ENCODE assay signal across 9 cellular contexts in the genomic region with DNA sequence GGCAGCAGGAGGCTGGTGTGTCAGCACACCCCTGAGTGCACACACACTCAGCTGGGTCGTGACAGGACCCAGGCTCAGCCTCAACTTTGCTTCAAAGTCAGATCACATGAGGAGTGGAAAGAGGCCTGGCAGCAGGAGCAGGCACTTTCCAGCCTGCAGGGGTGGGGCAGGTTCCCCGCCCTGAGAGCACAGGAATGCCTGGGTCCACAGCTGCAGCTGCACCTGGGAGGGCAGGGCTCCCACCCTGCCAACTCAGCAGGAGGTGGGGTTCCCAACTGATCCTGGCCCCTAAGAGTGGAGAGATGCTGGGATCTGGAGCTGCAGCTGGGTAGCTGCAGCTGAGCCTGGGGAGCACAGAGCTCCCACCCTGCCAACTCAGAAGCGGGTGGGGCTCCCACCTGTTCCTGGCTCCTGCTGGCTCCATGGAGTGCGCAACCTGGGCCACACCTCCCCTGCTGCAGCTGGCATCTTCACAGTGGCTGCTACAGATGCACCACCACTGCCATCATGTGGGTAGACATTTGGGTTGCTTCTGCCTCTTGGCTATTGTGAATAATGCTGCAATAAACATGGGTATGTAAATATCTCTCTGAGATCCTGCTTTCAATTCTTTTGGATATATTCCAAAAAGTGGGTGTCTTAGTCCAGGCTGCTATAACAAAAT.
DNase-seq lines count a peak whose midpoint lies in the region; ATAC-seq, FAIRE-seq and TF ChIP-seq lines count a peak whose summit lies in the region.
"Had no signal": no experiment of that assay in that cellular context is flagged by ENCODE, and none has a peak within 500 bp of the region (broad histone marks: within the 10 kb centered on the region; RNA-seq: fewer than 3 reads in every experiment).

No MANE protein-coding gene starts in this region.

- no peaks in the 10 kb centered on the region for H3K36me3 ChIP-seq in esophagus muscularis mucosa
- H3K36me3 ChIP-seq in H7 (replicated peaks; ENCODE audit: control insufficient read depth, insufficient read depth, low read length): no peaks in the 10 kb centered on the region

- TF ChIP-seq EP300 in esophagus muscularis mucosa (IDR thresholded peaks at IDR 0.05): no peak

- H3K4me3 ChIP-seq in AG09309 (ENCODE audit: control insufficient read depth, low read depth, low read length) (no peak overlapping the region), esophagus muscularis mucosa (no peak overlapping the region), H7 (ENCODE audit: insufficient read depth, low read depth, low read length) (no peak overlapping the region)
- H3K4me3 ChIP-seq: lung had no signal

- no peak for TF ChIP-seq POLR2A in esophagus muscularis mucosa (IDR thresholded peaks at IDR 0.05; ENCODE audit: low read depth)

- H3K4me1 ChIP-seq in esophagus muscularis mucosa: no peaks in the 10 kb centered on the region

- H3K4me3 Mint-ChIP-seq in HFFc6: no peak overlapping the region

- 84% methylated on average over 4 of the region's 4 CpGs for WGBS in esophagus muscularis mucosa

- intact Hi-C loops in esophagus muscularis mucosa (cut with DNase I): no loop called here

- H3K27ac Mint-ChIP-seq in HFFc6: no peak overlapping the region

- H3K27me3 Mint-ChIP-seq in HFFc6 (ENCODE audit: insufficient read depth): no peaks in the 10 kb centered on the region

- no peaks in the 10 kb centered on the region for H3K4me1 Mint-ChIP-seq in HFFc6 (ENCODE audit: low read depth)

- H3K27me3 ChIP-seq in esophagus muscularis mucosa (no peaks in the 10 kb centered on the region), H7 (ENCODE audit: control insufficient read depth, insufficient read depth, low read length) (no peaks in the 10 kb centered on the region)

- peaks cover 51% of the 10 kb centered on the region for H3K9me3 Mint-ChIP-seq in HFFc6

- H3K27ac ChIP-seq in esophagus muscularis mucosa (replicated peaks in 1 of 4): no peak overlapping the region

- H3K9me3 ChIP-seq in esophagus muscularis mucosa: peaks cover 0 to 4% (median 0%) of the 10 kb centered on the region in 4 donors

- H3K36me3 Mint-ChIP-seq in HFFc6 (ENCODE audit: low read depth): peaks cover 4% of the 10 kb centered on the region; the same call in 1 of the 2 replicates

- DNase-seq in AG09309 (ENCODE audit: low read depth): no peak
- peak; percentile 7 for DNase-seq in RPMI8226
- peak; percentile 39 for DNase-seq in esophagus muscularis mucosa (ENCODE audit: extremely low spot score)
- no peak for DNase-seq in OCI-M2 (lab: John Stamatoyannopoulos, UW; ENCODE audit: unreplicated experiment)
- DNase-seq in GM19239 (ENCODE audit: insufficient read length, low spot score): no peak
- no peak for DNase-seq in HFFc6
- no peak for DNase-seq in H7

- TF ChIP-seq CTCF in AG09309 (IDR thresholded peaks at IDR 0.05; ENCODE audit: control insufficient read depth, insufficient read depth, low read depth, low read length, missing control alignments) (peak; percentile 63), esophagus muscularis mucosa (IDR thresholded peaks at IDR 0.05) (peak in 1 of 3 experiments; percentile 11), HFFc6 (IDR thresholded peaks at IDR 0.05) (no peak)

- no peak for FAIRE-seq in GM19239 (lab: Jason Lieb, UNC)

- ATAC-seq in GM18498 (IDR thresholded peaks at IDR 0.05; ENCODE audit: unreplicated experiment): peak; percentile 44

Comparison
In these comparisons a context has a peak if more than half of its experiments do, and no peak if none do; other contexts are left out.
1. DNase-seq: peak in RPMI8226 (single experiment) and esophagus muscularis mucosa (single experiment); none in AG09309 (single experiment), OCI-M2 (single experiment), GM19239 (single experiment), HFFc6 (single experiment) and H7 (single experiment).